ENCODE assay signal across 14 cellular contexts in genomic region chr10:96641396-96641795, GRCh38.
"Had no signal": no experiment of that assay in that cellular context is flagged by ENCODE, and none has a peak within 500 bp of the region (broad histone marks: within the 10 kb centered on the region; RNA-seq: fewer than 3 reads in every experiment).

No MANE protein-coding gene starts in this region.

- H3K4me1 ChIP-seq: esophagus squamous epithelium, sigmoid colon had no signal

- H3K4me3 Mint-ChIP-seq: activated CD4-positive, alpha-beta memory T cell treated with anti-CD3 and anti-CD28 coated beads, Interleukin-2, amount 10 ng/mL, durations not matched to agents 7 days and 5 days; activated CD4-positive, alpha-beta T cell treated with anti-CD3 and anti-CD28 coated beads for 36 hours; activated naive CD4-positive, alpha-beta T cell treated with anti-CD3 and anti-CD28 coated beads, Interleukin-2, amount 50 U/mL, for 24 hours; activated T-cell treated with anti-CD3 and anti-CD28 coated beads, Interleukin-2, amount 50 U/mL, for 4 hours; brain; central memory CD8-positive, alpha-beta T cell; neural crest cell; T-helper 1 cell treated with Interleukin-12 subunit alpha and Interleukin-12 subunit beta and Interleukin-4 antibody, amounts not matched to agents 30 μg/mL and 1 μg/mL, for 36 hours had no signal

- H3K9me3 Mint-ChIP-seq: activated CD4-positive, alpha-beta memory T cell treated with anti-CD3 and anti-CD28 coated beads, Interleukin-2, amount 10 ng/mL, durations not matched to agents 7 days and 5 days; activated naive CD4-positive, alpha-beta T cell treated with anti-CD3 and anti-CD28 coated beads, Interleukin-2, amount 50 U/mL, for 24 hours; activated T-cell treated with anti-CD3 and anti-CD28 coated beads, Interleukin-2, amount 50 U/mL, for 4 hours; central memory CD8-positive, alpha-beta T cell; neural crest cell; T-helper 1 cell treated with Interleukin-12 subunit alpha and Interleukin-12 subunit beta and Interleukin-4 antibody, amounts not matched to agents 30 μg/mL and 1 μg/mL, for 36 hours had no signal

- H3K27ac Mint-ChIP-seq: activated CD4-positive, alpha-beta memory T cell treated with anti-CD3 and anti-CD28 coated beads, Interleukin-2, amount 10 ng/mL, durations not matched to agents 7 days and 5 days; activated CD4-positive, alpha-beta T cell treated with anti-CD3 and anti-CD28 coated beads for 36 hours; activated naive CD4-positive, alpha-beta T cell treated with anti-CD3 and anti-CD28 coated beads, Interleukin-2, amount 50 U/mL, for 24 hours; T-helper 1 cell treated with Interleukin-12 subunit alpha and Interleukin-12 subunit beta and Interleukin-4 antibody, amounts not matched to agents 30 μg/mL and 1 μg/mL, for 36 hours had no signal

- H3K36me3 ChIP-seq: esophagus squamous epithelium, sigmoid colon, WERI-Rb-1 had no signal

- H3K36me3 Mint-ChIP-seq: activated naive CD4-positive, alpha-beta T cell treated with anti-CD3 and anti-CD28 coated beads, Interleukin-2, amount 50 U/mL, for 24 hours; brain had no signal

- DNase-seq: esophagus squamous epithelium, hippocampal formation, left ventricle myocardium superior, sigmoid colon had no signal

- H3K4me1 Mint-ChIP-seq: activated naive CD4-positive, alpha-beta T cell treated with anti-CD3 and anti-CD28 coated beads, Interleukin-2, amount 50 U/mL, for 24 hours; central memory CD8-positive, alpha-beta T cell had no signal

- H3K27me3 ChIP-seq: esophagus squamous epithelium, sigmoid colon had no signal

- H3K4me3 ChIP-seq: coronary artery, esophagus squamous epithelium, sigmoid colon had no signal

- H3K9me3 ChIP-seq: esophagus squamous epithelium, sigmoid colon had no signal

- H3K27ac ChIP-seq: coronary artery, esophagus squamous epithelium, sigmoid colon, WERI-Rb-1 had no signal

- H3K27me3 Mint-ChIP-seq: activated CD4-positive, alpha-beta memory T cell treated with anti-CD3 and anti-CD28 coated beads, Interleukin-2, amount 10 ng/mL, durations not matched to agents 7 days and 5 days; activated CD4-positive, alpha-beta T cell treated with anti-CD3 and anti-CD28 coated beads for 36 hours; activated naive CD4-positive, alpha-beta T cell treated with anti-CD3 and anti-CD28 coated beads, Interleukin-2, amount 50 U/mL, for 24 hours; central memory CD8-positive, alpha-beta T cell had no signal
